ENCODE assay signal across 1 cellular context in genomic region chr14:70909788-70910614, GRCh38.
TF ChIP-seq lines count a peak whose summit lies in the region.

No MANE protein-coding gene starts in this region.

TF ChIP-seq in SK-N-SH, 30 proteins besides CTCF, POLR2A, EP300 and RAD21 (continued from another document):
- TF ChIP-seq GABPA (IDR thresholded peaks at IDR 0.05; ENCODE audit: low read depth) (no peak), CHD2 (IDR thresholded peaks at IDR 0.05; ENCODE audit: low read length, partially characterized antibody) (no peak), FOSL2 (IDR thresholded peaks at IDR 0.05; ENCODE audit: borderline replicate concordance, low read depth) (no peak), EZH2phosphoT487 (IDR thresholded peaks at IDR 0.05; ENCODE audit: borderline replicate concordance, low read depth) (no peak), RXRA (IDR thresholded peaks at IDR 0.05; ENCODE audit: borderline replicate concordance, low read depth) (no peak), SIN3A (IDR thresholded peaks at IDR 0.05; ENCODE audit: borderline replicate concordance, low read depth, low read length) (no peak), RFX5 (IDR thresholded peaks at IDR 0.05; ENCODE audit: low read length) (no peak)
